8 cellular contexts compared by ENCODE assay signal in genomic region chrX:48897621-48898306, GRCh38. TPM values are rescaled to one million over a fixed set of nuclear protein-coding genes. Genes with fewer than 3 reads are reported as not detected.
DNase-seq lines count a peak whose midpoint lies in the region; ATAC-seq and TF ChIP-seq lines count a peak whose summit lies in the region.

TSS of gene PQBP1 (plus strand) at chrX:48897930. CDS start at chrX:48898510, 580 bp downstream.
TSS of gene TIMM17B (minus strand) at chrX:48897768. CDS start at chrX:48897749, 19 bp downstream.

- H3K9me3 ChIP-seq in heart right ventricle = peaks cover 0 to 17% (median 0%) of the 10 kb centered on the region in 11 donors
- H3K9me3 ChIP-seq in upper lobe of right lung = no peaks in the 10 kb centered on the region

- H3K27me3 ChIP-seq in heart right ventricle = no peaks in the 10 kb centered on the region
- H3K27me3 ChIP-seq in upper lobe of right lung = no peaks in the 10 kb centered on the region

- H3K36me3 ChIP-seq in heart right ventricle (peaks cover 0 to 56% (median 0%) of the 10 kb centered on the region in 9 donors), upper lobe of right lung (peaks cover 20% of the 10 kb centered on the region)

- 0% methylated on average over 44 to 49 of the region's 49 CpGs for WGBS in heart right ventricle, 2 donors

- ATAC-seq in HG02870 (IDR thresholded peaks at IDR 0.05; ENCODE audit: unreplicated experiment) (peak; percentile 86), heart right ventricle (peak; percentile 95 to 98 (median 97)), upper lobe of right lung (peak; percentile 96)

- H3K4me3 ChIP-seq in heart right ventricle (peak within 1 kb of the TSS; percentile 56 to 85 (median 74)), upper lobe of right lung (peak within 1 kb of the TSS; percentile 68)

- peaks cover 0 to 24% (median 5%) of the 10 kb centered on the region in 9 donors for H3K4me1 ChIP-seq in heart right ventricle
- H3K4me1 ChIP-seq in upper lobe of right lung = peaks cover 8% of the 10 kb centered on the region

- H3K27ac ChIP-seq in heart right ventricle = peak within 1 kb of the TSS; percentile 87 to 97 (median 94)
- H3K27ac ChIP-seq in upper lobe of right lung = peak within 1 kb of the TSS; percentile 95

- DNase-seq in GM13976 (ENCODE audit: low spot score) (peak; percentile 87), NCI-H146 treated with DMSO at 0.1 percent for 48 hours (lab: John Stamatoyannopoulos, UW; ENCODE audit: unreplicated experiment) (peak; percentile 92), amniotic stem cell (lab: John Stamatoyannopoulos, UW) (peak; percentile 91), heart right ventricle (peak; percentile 86 to 91), posterior vena cava (ENCODE audit: low spot score) (peak; percentile 96), upper lobe of right lung (peak; percentile 93)

- in situ Hi-C loops in GM13976 (cut with MboI; ENCODE audit: low sequenced_read_pairs, unreplicated experiment) = no loop called here

- TF ChIP-seq CTCF in GM13976 (IDR thresholded peaks at IDR 0.05; ENCODE audit: borderline replicate concordance, control extremely low read depth, extremely low read depth, insufficient read depth, missing control alignments) (no peak), heart right ventricle (IDR thresholded peaks at IDR 0.05) (no peak), upper lobe of right lung (IDR thresholded peaks at IDR 0.05) (no peak)

- intact Hi-C loops in T-helper 1 cell treated with Interleukin-12 subunit alpha and Interleukin-12 subunit beta and Interleukin-4 antibody, amounts not matched to agents 30 ng/mL and 1 ng/mL, for 36 hours (cut with micrococcal nuclease) = loop anchor here (1.0 to 10.0 kb wide), 13 partner anchors 14 to 1243 kb away; partner anchors contain the start of genes ELK1, FTSJ1, GRIPAP1 and HDAC6
- intact Hi-C loops in heart right ventricle (cut with DNase I) = loop anchor here in 2 of 10 donors (5.0 to 10.0 kb wide), 2 partner anchors 95 to 253 kb away; partner anchors contain the start of gene HDAC6 (in 2 of the 2)
- intact Hi-C loops in posterior vena cava (cut with DNase I) = no loop called here
- intact Hi-C loops in upper lobe of right lung (cut with DNase I) = no loop called here

RNA-seq across cellular contexts. Expression of gene PQBP1, which starts in this region (rescaled TPM):
- total RNA-seq in T-helper 1 cell treated with Interleukin-12 subunit alpha and Interleukin-12 subunit beta and Interleukin-4 antibody, amounts not matched to agents 30 ng/mL and 1 ng/mL, for 36 hours = 88.9 and 92.0 TPM in 2 replicates
- 10 to 100 TPM; 41.2 to 75.5 (median 52.8) TPM for total RNA-seq in heart right ventricle
- 100 to 1,000 TPM in 1 of 2 donors, 10 to 100 TPM in 1; 99.8 to 127 TPM for polyA plus RNA-seq in heart right ventricle
- 10 to 100 TPM; 43.2 to 48.9 TPM for total RNA-seq in posterior vena cava
- 61.3 TPM for total RNA-seq in upper lobe of right lung

RNA-seq across cellular contexts. Expression of gene TIMM17B, which starts in this region (rescaled TPM):
- 48.0 and 49.4 TPM in 2 replicates for total RNA-seq in T-helper 1 cell treated with Interleukin-12 subunit alpha and Interleukin-12 subunit beta and Interleukin-4 antibody, amounts not matched to agents 30 ng/mL and 1 ng/mL, for 36 hours
- total RNA-seq in heart right ventricle (10 to 100 TPM; 58.3 to 73.4 (median 64.7) TPM), posterior vena cava (10 to 100 TPM; 25.2 to 29.0 TPM), upper lobe of right lung (32.9 TPM)
- polyA plus RNA-seq in heart right ventricle = 100 to 1,000 TPM in 1 of 2 donors, 10 to 100 TPM in 1; 75.1 to 100 TPM

Comparison
In these comparisons a context has a peak if more than half of its experiments do, and no peak if none do; other contexts are left out.
1. Peak in every context shown above with its lines: DNase-seq, ATAC-seq, H3K4me3 ChIP-seq and H3K27ac ChIP-seq.